8 cellular contexts compared by ENCODE assay signal in the genomic region with DNA sequence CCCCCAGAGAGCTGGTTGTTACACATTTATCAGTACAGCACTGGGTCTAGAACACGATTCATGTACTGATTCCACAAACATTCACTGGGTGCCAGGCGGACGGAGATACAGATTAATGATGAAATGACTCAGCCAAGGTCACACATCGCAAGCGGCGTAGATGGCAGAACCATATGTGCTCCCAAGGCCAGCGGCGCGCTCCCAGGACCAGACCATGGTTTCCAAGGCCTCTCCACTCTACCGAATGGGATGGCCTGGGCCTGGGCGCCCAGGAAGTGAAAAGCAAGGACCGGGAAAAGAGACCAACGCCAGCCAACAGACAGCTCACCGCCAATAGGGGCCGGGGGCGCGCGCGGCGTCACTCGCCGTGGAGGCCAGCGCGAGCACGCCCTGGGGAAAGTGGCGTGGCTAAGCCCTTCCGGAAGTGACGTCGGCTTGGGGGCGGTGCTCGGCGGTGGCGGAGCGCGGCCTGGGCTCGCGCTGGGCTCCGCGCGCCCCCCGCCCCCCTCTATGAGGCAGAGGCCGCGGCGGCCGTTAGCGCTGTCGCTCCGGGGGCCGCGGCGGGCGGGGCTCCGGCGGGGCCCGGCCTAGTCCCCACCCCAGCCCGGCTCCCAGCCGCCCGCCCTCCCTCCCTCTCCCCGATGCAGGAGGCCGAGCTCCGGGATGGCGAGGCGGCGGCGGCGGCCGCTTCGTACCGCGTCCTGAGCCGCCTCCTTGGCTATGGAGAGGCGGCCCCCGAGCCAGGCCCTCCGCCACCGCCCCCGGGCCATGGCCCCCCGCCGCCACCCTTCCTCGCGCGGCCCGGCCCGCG.
DNase-seq lines count a peak whose midpoint lies in the region; ATAC-seq and TF ChIP-seq lines count a peak whose summit lies in the region.

TSS of gene SOCS7 (plus strand) at position 433 of the 811 bp plus-strand sequence. CDS start at position 642, 209 bp downstream.

- DNase-seq in AG08395 (ENCODE audit: low spot score) (peak; percentile 93), NCI-H226 (peak; percentile 91), islet precursor cell (peak; percentile 97)
- DNase-seq in activated CD4-positive, CD25-positive, alpha-beta regulatory T cell (lab: John Stamatoyannopoulos, UW), result peak; percentile 84 to 90 (median 87)
- DNase-seq in central memory CD4-positive, alpha-beta T cell, result peak; percentile 86
- DNase-seq in stimulated activated CD4-positive, alpha-beta T cell treated with anti-CD3 and anti-CD28 coated beads, Interleukin-12 subunit alpha, Interleukin-12 subunit beta, amount 100 ng/mL, for 4 hours, result peak; percentile 96

- in situ Hi-C loops in GM18951 (cut with MboI; ENCODE audit: low sequenced_read_pairs, unreplicated experiment), result no loop called here

- peak; percentile 86 for ATAC-seq in HG03175 (IDR thresholded peaks at IDR 0.05; ENCODE audit: unreplicated experiment)

- TF ChIP-seq POLR2A in GM18951 (IDR thresholded peaks at IDR 0.05; ENCODE audit: extremely low read depth, insufficient read depth, insufficient read length), result peak; percentile 94

Comparison
In these comparisons a context has a peak if more than half of its experiments do, and no peak if none do; other contexts are left out.
1. Peak in every context shown above with its lines: DNase-seq and ATAC-seq.